ENCODE assay signal across 8 cellular contexts in the genomic region with DNA sequence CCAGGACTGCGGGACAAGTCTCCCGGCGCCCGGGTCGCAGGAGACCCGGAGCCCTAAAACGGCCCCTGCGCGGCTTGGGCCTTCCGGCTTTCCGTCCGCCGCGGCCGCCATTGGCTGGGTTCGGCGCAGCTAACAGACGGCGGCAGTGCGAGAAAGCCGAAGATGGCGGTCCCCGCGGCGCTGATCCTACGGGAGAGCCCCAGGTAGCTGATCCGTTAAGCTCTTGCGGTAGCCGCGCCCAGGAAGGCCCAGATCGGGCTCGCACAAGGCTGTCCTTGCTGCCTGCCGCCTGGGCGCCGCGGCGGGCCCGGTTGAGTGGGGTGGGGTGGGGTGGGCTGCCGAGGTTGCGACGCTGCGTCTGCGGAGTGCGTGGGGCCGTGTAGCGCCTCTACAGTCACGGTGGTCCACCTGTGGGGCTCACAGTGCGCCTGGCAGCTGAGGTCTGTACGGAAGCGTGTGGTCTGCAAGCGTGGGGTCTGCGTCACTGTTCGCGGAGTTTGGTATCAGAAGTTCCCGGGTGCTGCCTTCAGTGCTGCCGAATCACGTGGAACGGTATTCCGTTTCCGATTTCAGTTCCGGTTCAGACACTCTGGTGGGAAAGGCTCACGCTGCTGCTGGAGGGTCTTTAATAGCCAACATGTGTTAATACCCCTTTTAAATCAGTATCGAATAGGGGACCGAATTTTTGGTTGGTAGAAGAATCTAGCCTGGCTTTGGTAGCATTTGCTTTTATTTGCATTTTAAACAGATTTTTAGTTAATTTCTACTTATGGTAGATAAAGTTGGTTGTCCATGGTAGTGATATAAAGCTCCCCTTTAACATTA. TPM values are rescaled to one million over a fixed set of nuclear protein-coding genes. Genes with fewer than 3 reads are reported as not detected.
DNase-seq lines count a peak whose midpoint lies in the region; TF ChIP-seq lines count a peak whose summit lies in the region.

TSS of gene COMMD10 (plus strand) at position 135 of the 825 bp plus-strand sequence.

- peak within 1 kb of the TSS; percentile 96 for H3K4me2 ChIP-seq in GM23248 (ENCODE audit: unreplicated experiment)
- H3K4me2 ChIP-seq in Karpas-422 (ENCODE audit: low read depth, low read length, poor library complexity, severe bottlenecking), result peak within 1 kb of the TSS; percentile 94

- peaks cover 53% of the 10 kb centered on the region for H3K36me3 Mint-ChIP-seq in nephron progenitor cell (ENCODE audit: low read depth)
- peaks cover 45% of the 10 kb centered on the region for H3K36me3 Mint-ChIP-seq in stimulated activated naive CD8-positive, alpha-beta T cell treated with anti-CD3 and anti-CD28 coated beads, Interleukin-15, Interleukin-2, amounts not matched to agents 100 ng/mL and 50 ng/mL, for 24 hours (ENCODE audit: low read depth)

- H3K27me3 Mint-ChIP-seq in nephron progenitor cell (ENCODE audit: low read depth, poor library complexity), result no peaks in the 10 kb centered on the region
- H3K27me3 Mint-ChIP-seq in stimulated activated naive CD8-positive, alpha-beta T cell treated with anti-CD3 and anti-CD28 coated beads, Interleukin-15, Interleukin-2, amounts not matched to agents 100 ng/mL and 50 ng/mL, for 24 hours, result no peaks in the 10 kb centered on the region

- peak within 1 kb of the TSS; percentile 93 for H3K4me3 Mint-ChIP-seq in nephron progenitor cell
- H3K4me3 Mint-ChIP-seq in stimulated activated naive CD8-positive, alpha-beta T cell treated with anti-CD3 and anti-CD28 coated beads, Interleukin-15, Interleukin-2, amounts not matched to agents 100 ng/mL and 50 ng/mL, for 24 hours, result peak within 1 kb of the TSS; percentile 90

- no peaks in the 10 kb centered on the region for H3F3A ChIP-seq in GM23248 (ENCODE audit: insufficient read depth)

- H3K79me2 ChIP-seq in GM23248 (ENCODE audit: insufficient read depth), result peaks cover 48% of the 10 kb centered on the region
- H3K79me2 ChIP-seq in Karpas-422 (ENCODE audit: low read length), result peaks cover 55% of the 10 kb centered on the region

- DNase-seq in EH (ENCODE audit: low read depth) (peak; percentile 83), GM23248 (peak; percentile 89), Karpas-422 (peak; percentile 95), SHP77 (lab: John Stamatoyannopoulos, UW) (peak; percentile 66 to 80), fibroblast of the conjunctiva (ENCODE audit: low read depth) (peak; percentile 67), nephron progenitor cell (peak; percentile 78)
- DNase-seq in activated effector memory CD4-positive, alpha-beta T cell treated with Interleukin-2 at 50 U/mL for 16 hours, result peak; percentile 65

- peak within 1 kb of the TSS; percentile 81 for H2AFZ ChIP-seq in GM23248
- 0 out of 2 replicates have a peak within 1 kb of the TSS, but pooled peaks have one; percentile 52 for H2AFZ ChIP-seq in Karpas-422 (ENCODE audit: low read length)

- 0 to 1% methylated on average over 59 to 62 of the region's 64 CpGs for WGBS in GM23248 (ENCODE audit: low coverage in 1 of 2, low lambda C conversion rate in 2 of 2, missing lambda C conversion rate in 2 of 2), 2 experiments

- peaks cover 29% of the 10 kb centered on the region for H3K4me1 Mint-ChIP-seq in nephron progenitor cell
- H3K4me1 Mint-ChIP-seq in stimulated activated naive CD8-positive, alpha-beta T cell treated with anti-CD3 and anti-CD28 coated beads, Interleukin-15, Interleukin-2, amounts not matched to agents 100 ng/mL and 50 ng/mL, for 24 hours (ENCODE audit: low read depth), result peaks cover 47% of the 10 kb centered on the region

- H3K27ac Mint-ChIP-seq in nephron progenitor cell, result peak within 1 kb of the TSS; percentile 99
- H3K27ac Mint-ChIP-seq in stimulated activated naive CD8-positive, alpha-beta T cell treated with anti-CD3 and anti-CD28 coated beads, Interleukin-15, Interleukin-2, amounts not matched to agents 100 ng/mL and 50 ng/mL, for 24 hours, result peak within 1 kb of the TSS; percentile 94

- H3K9me3 ChIP-seq in GM23248 (ENCODE audit: low read depth), result no peaks in the 10 kb centered on the region
- H3K9me3 ChIP-seq in Karpas-422 (ENCODE audit: low read length), result no peaks in the 10 kb centered on the region

- in situ Hi-C loops in GM23248 (cut with MboI), result no loop called here

- H3K9ac ChIP-seq in GM23248, result peak within 1 kb of the TSS; percentile 86
- peak within 1 kb of the TSS; percentile 75 for H3K9ac ChIP-seq in Karpas-422 (ENCODE audit: low read length)

- H3K9me2 ChIP-seq in GM23248 (ENCODE audit: insufficient read depth), result no peaks in the 10 kb centered on the region
- H3K9me2 ChIP-seq in Karpas-422 (replicated peaks; ENCODE audit: insufficient read depth, low read length), result no peaks in the 10 kb centered on the region

- peaks cover 20% of the 10 kb centered on the region for H3K9me3 Mint-ChIP-seq in nephron progenitor cell
- H3K9me3 Mint-ChIP-seq in stimulated activated naive CD8-positive, alpha-beta T cell treated with anti-CD3 and anti-CD28 coated beads, Interleukin-15, Interleukin-2, amounts not matched to agents 100 ng/mL and 50 ng/mL, for 24 hours, result no peaks in the 10 kb centered on the region

- 0 out of 2 replicates have a peak, but pooled peaks cover 12% of the 10 kb centered on the region for H3K4me1 ChIP-seq in GM23248 (ENCODE audit: insufficient read depth)
- H3K4me1 ChIP-seq in Karpas-422 (ENCODE audit: low read length), result peaks cover 36% of the 10 kb centered on the region

- H3K4me3 ChIP-seq in GM23248 (peak within 1 kb of the TSS; percentile 75), Karpas-422 (ENCODE audit: low read length) (peak within 1 kb of the TSS; percentile 75)

- H3K27me3 ChIP-seq in GM23248 (replicated peaks; ENCODE audit: insufficient read depth) (no peaks in the 10 kb centered on the region), Karpas-422 (ENCODE audit: low read length) (no peaks in the 10 kb centered on the region)

- H4K20me1 ChIP-seq in GM23248 (ENCODE audit: insufficient read depth), result no peaks in the 10 kb centered on the region
- H4K20me1 ChIP-seq in Karpas-422 (ENCODE audit: insufficient read depth, low read depth, low read length), result no peaks in the 10 kb centered on the region

- H3K36me3 ChIP-seq in GM23248 (ENCODE audit: low read depth), result no peaks in the 10 kb centered on the region
- peaks cover 10% of the 10 kb centered on the region; the same call in 1 of the 2 replicates for H3K36me3 ChIP-seq in Karpas-422 (ENCODE audit: insufficient read depth, low read length)

- no peak for TF ChIP-seq CTCF in nephron progenitor cell (IDR thresholded peaks at IDR 0.05)

- H3K27ac ChIP-seq in GM23248, result peak within 1 kb of the TSS; percentile 48
- H3K27ac ChIP-seq in Karpas-422 (ENCODE audit: low read length), result peak within 1 kb of the TSS; percentile 67

RNA-seq across cellular contexts. Expression of gene COMMD10, which starts in this region (rescaled TPM):
- total RNA-seq in GM23248 (2014; rRNA removed; shearing (Covaris generic)), result 26.0 and 26.9 TPM in 2 replicates
- polyA plus RNA-seq in GM23248 (2016; fragmentation: Nextera tagmentation; extraction: Ambion mirVana), result 38.3 and 38.9 TPM in 2 replicates
- total RNA-seq in Karpas-422 (2014; rRNA removed; shearing (Covaris generic); ENCODE audit: low replicate concordance), result 30.2 and 80.6 TPM in 2 replicates

Comparison
In these comparisons a context has a peak if more than half of its experiments do, and no peak if none do; other contexts are left out.
1. Peak in every context shown above with its lines: DNase-seq, H3K4me3 ChIP-seq and H3K27ac ChIP-seq.